In the genomic region with DNA sequence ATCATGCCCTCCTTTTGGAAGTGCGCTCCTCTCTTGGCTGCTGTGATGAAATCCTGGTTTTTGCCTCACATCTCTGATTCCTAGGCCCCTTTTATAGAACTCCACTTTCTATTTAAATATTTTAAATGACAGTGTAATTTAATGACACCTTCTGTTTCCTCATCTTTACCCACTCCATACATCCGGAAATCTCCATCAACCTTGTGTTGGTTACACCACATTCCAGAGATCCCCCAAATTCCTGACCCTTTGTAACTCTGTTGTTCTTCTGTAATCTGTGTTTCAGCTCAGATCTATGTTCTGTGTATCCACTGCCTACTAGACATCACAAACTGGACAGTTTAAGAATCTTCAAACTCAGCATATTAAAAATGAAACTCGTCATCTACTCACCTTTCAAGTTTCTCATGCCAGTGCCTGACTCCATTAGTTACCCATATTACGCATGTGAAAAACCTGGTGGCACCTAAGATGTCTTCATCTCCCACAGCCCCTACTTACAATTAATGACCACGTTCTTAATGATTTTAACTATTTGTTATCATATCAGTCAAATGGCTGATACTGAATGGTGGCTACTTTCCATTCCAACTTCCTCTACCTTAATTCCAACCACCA, we compare ENCODE assay signal across 34 cellular contexts. TPM values are rescaled to one million over a fixed set of nuclear protein-coding genes. Genes with fewer than 3 reads are reported as not detected.
DNase-seq lines count a peak whose midpoint lies in the region; ATAC-seq, FAIRE-seq and TF ChIP-seq lines count a peak whose summit lies in the region.
"Had no signal": no experiment of that assay in that cellular context is flagged by ENCODE, and none has a peak within 500 bp of the region (broad histone marks: within the 10 kb centered on the region; RNA-seq: fewer than 3 reads in every experiment).

No MANE protein-coding gene starts in this region.

- no peak for TF ChIP-seq POLR2A in H54 (IDR thresholded peaks at IDR 0.05; ENCODE audit: low read depth, low read length)

- H3K4me1 Mint-ChIP-seq in activated naive CD4-positive, alpha-beta T cell treated with anti-CD3 and anti-CD28 coated beads for 36 hours (ENCODE audit: low read depth) = peaks cover 38% of the 10 kb centered on the region

- H3K27ac Mint-ChIP-seq in activated naive CD4-positive, alpha-beta T cell treated with anti-CD3 and anti-CD28 coated beads, Interleukin-2, amount 50 U/mL, for 72 hours = no peak overlapping the region
- H3K27ac Mint-ChIP-seq in activated naive CD4-positive, alpha-beta T cell treated with anti-CD3 and anti-CD28 coated beads for 36 hours = no peak overlapping the region
- H3K27ac Mint-ChIP-seq: CD4-positive, CD25-positive, alpha-beta regulatory T cell had no signal

- intact Hi-C loops in activated naive CD4-positive, alpha-beta T cell treated with anti-CD3 and anti-CD28 coated beads for 36 hours (cut with micrococcal nuclease) = no loop called here

- no peak for DNase-seq in activated naive CD4-positive, alpha-beta T cell treated with anti-CD3 and anti-CD28 coated beads, Interleukin-2, amount 50 U/mL, for 72 hours (ENCODE audit: low spot score in 2 of 2)
- DNase-seq in activated naive CD4-positive, alpha-beta T cell treated with anti-CD3 and anti-CD28 coated beads for 36 hours = no peak
- DNase-seq in H54 (ENCODE audit: insufficient read length, low spot score) = no peak
- DNase-seq in RPMI8226 = peak; percentile 8
- no peak for DNase-seq in NCI-H1105 (lab: John Stamatoyannopoulos, UW)
- no peak for DNase-seq in SIG-M5 (lab: John Stamatoyannopoulos, UW)
- no peak for DNase-seq in GM19238 (ENCODE audit: insufficient read length, low spot score)
- DNase-seq: activated CD4-positive, alpha-beta T cell treated with anti-CD3 and anti-CD28 coated beads for 48 hours; activated naive CD4-positive, alpha-beta T cell; activated T-cell treated with anti-CD3 and anti-CD28 coated beads, Interleukin-2, amount 50 U/mL, for 4 hours; body of pancreas; Calu3; CD4-positive, CD25-positive, alpha-beta regulatory T cell; cerebellar nuclear complex; DMS79; glutamatergic neuron; GOT3; Kasumi-1; left ventricle myocardium inferior; mesendoderm; NCI-H1436; NCI-H2081 treated with DMSO at 0.1 percent for 48 hours; NCI-H226; NCI-H69; SJCRH30; stimulated activated naive CD4-positive, alpha-beta T cell; T-helper 9 cell; upper lobe of right lung had no signal

- FAIRE-seq in H54 (lab: Jason Lieb, UNC) = peak; percentile 53
- FAIRE-seq: A204.1, G401.6, islet of Langerhans had no signal

- H3K36me3 Mint-ChIP-seq in activated naive CD4-positive, alpha-beta T cell treated with anti-CD3 and anti-CD28 coated beads, Interleukin-2, amount 50 U/mL, for 72 hours = peaks cover 7 to 15% of the 10 kb centered on the region in 2 donors
- H3K36me3 Mint-ChIP-seq in activated naive CD4-positive, alpha-beta T cell treated with anti-CD3 and anti-CD28 coated beads for 36 hours (ENCODE audit: low read depth) = peaks cover 14% of the 10 kb centered on the region

- peaks cover 0 to 10% of the 10 kb centered on the region in 2 donors for H3K9me3 Mint-ChIP-seq in activated naive CD4-positive, alpha-beta T cell treated with anti-CD3 and anti-CD28 coated beads, Interleukin-2, amount 50 U/mL, for 72 hours
- peaks cover 6% of the 10 kb centered on the region for H3K9me3 Mint-ChIP-seq in activated naive CD4-positive, alpha-beta T cell treated with anti-CD3 and anti-CD28 coated beads for 36 hours

- H3K27me3 Mint-ChIP-seq in activated naive CD4-positive, alpha-beta T cell treated with anti-CD3 and anti-CD28 coated beads for 36 hours (ENCODE audit: low read depth) = no peaks in the 10 kb centered on the region
- H3K27me3 Mint-ChIP-seq: CD4-positive, CD25-positive, alpha-beta regulatory T cell had no signal

- ATAC-seq in activated naive CD4-positive, alpha-beta T cell treated with anti-CD3 and anti-CD28 coated beads, Interleukin-2, amount 50 U/mL, for 72 hours = peak; percentile 50 to 61
- no peak for ATAC-seq in HG02973 (IDR thresholded peaks at IDR 0.05; ENCODE audit: unreplicated experiment)
- ATAC-seq: body of pancreas, esophagus mucosa, upper lobe of right lung had no signal

- H3K4me3 Mint-ChIP-seq in activated naive CD4-positive, alpha-beta T cell treated with anti-CD3 and anti-CD28 coated beads for 36 hours = no peak overlapping the region
- H3K4me3 Mint-ChIP-seq: activated T-cell treated with anti-CD3 and anti-CD28 coated beads, Interleukin-2, amount 50 U/mL, for 4 hours; CD4-positive, CD25-positive, alpha-beta regulatory T cell; neural crest cell had no signal

- CTCF ChIA-PET in activated naive CD4-positive, alpha-beta T cell treated with anti-CD3 and anti-CD28 coated beads for 36 hours (lab: Charles Lee) = interaction anchor here (0.6 kb wide), 1 partner anchor 57 kb away, joined by 3 read pairs; no protein-coding TSS in a partner anchor

RNA-seq across cellular contexts. Expression of a gene that starts 25.1 kb away (rescaled TPM):
- total RNA-seq in activated naive CD4-positive, alpha-beta T cell treated with anti-CD3 and anti-CD28 coated beads, Interleukin-2, amount 50 U/mL, for 72 hours = 10 to 100 TPM; 29.9 to 32.7 TPM
- 10 to 100 TPM; 20.1 to 22.0 TPM for total RNA-seq in activated naive CD4-positive, alpha-beta T cell treated with anti-CD3 and anti-CD28 coated beads for 36 hours
